ENCODE assay signal across 8 cellular contexts in genomic region chr10:15168781-15169554, GRCh38. TPM values are rescaled to one million over a fixed set of nuclear protein-coding genes. Genes with fewer than 3 reads are reported as not detected.
A peak's percentile ranks its signal among the peaks of the same experiment; 100 is the strongest.
DNase-seq lines count a peak whose midpoint lies in the region; ATAC-seq and TF ChIP-seq lines count a peak whose summit lies in the region.

No MANE protein-coding gene starts in this region.

- TF ChIP-seq POLR2A in adrenal gland (IDR thresholded peaks at IDR 0.05) (peak in 1 of 2 donors; percentile 12), heart left ventricle (IDR thresholded peaks at IDR 0.05) (peak in 1 of 2 donors; percentile 73), prostate gland (IDR thresholded peaks at IDR 0.05) (peak; percentile 53)

- H3K4me3 ChIP-seq in GM08714 (ENCODE audit: low read length): peak overlapping the region; percentile 40; the same call in 1 of the 2 replicates
- H3K4me3 ChIP-seq in adrenal gland: peak overlapping the region in 1 of 4 donors; percentile 24
- H3K4me3 ChIP-seq in heart left ventricle: peak overlapping the region in 9 of 12 donors; percentile 11 to 64 (median 32)
- no peak overlapping the region for H3K4me3 ChIP-seq in prostate gland

- POLR2A ChIA-PET in T-cell (lab: Charles Lee): interaction anchor here (0.6 to 1.0 kb wide), 3 partner anchors 21 to 1354 kb away, joined by 3 to 11 read pairs (median 4); no protein-coding TSS in a partner anchor

- peak overlapping the region in 1 of 5 donors; percentile 57 for H3K27ac ChIP-seq in adrenal gland
- peak overlapping the region in 11 of 12 donors; percentile 4 to 82 (median 66) for H3K27ac ChIP-seq in heart left ventricle
- H3K27ac ChIP-seq in prostate gland: no peak overlapping the region

- no peak for TF ChIP-seq CTCF in adrenal gland (IDR thresholded peaks at IDR 0.05)
- TF ChIP-seq CTCF in heart left ventricle (IDR thresholded peaks at IDR 0.05): no peak
- TF ChIP-seq CTCF in prostate gland (IDR thresholded peaks at IDR 0.05): no peak
- no peak for TF ChIP-seq CTCF in type B pancreatic cell (conservative IDR thresholded peaks at IDR 0.05)

- H3K36me3 ChIP-seq in adrenal gland (replicated peaks in 1 of 2) (no peaks in the 10 kb centered on the region), heart left ventricle (no peaks in the 10 kb centered on the region), prostate gland (no peaks in the 10 kb centered on the region)

- 15 to 64% (median 40%) methylated on average over 8 to 37 of the region's 45 CpGs for WGBS in adrenal gland, 4 donors
- WGBS in heart left ventricle, 4 donors: 10 to 44% (median 21%) methylated on average over 7 to 36 of the region's 45 CpGs
- 31% methylated on average over 13 of the region's 45 CpGs for WGBS in prostate gland

- H3K9me3 ChIP-seq in adrenal gland (replicated peaks in 1 of 3) (no peaks in the 10 kb centered on the region), heart left ventricle (no peaks in the 10 kb centered on the region), prostate gland (no peaks in the 10 kb centered on the region)

- H3K36me3 Mint-ChIP-seq in T-cell (no peaks in the 10 kb centered on the region), type B pancreatic cell (no peaks in the 10 kb centered on the region)

- H3K9me3 Mint-ChIP-seq in T-cell (no peaks in the 10 kb centered on the region), type B pancreatic cell (no peaks in the 10 kb centered on the region)

- CTCF ChIA-PET in T-cell (lab: Charles Lee): interaction anchor here (0.5 to 1.6 kb wide), 9 partner anchors 15 to 1797 kb away, joined by 3 to 7 read pairs (median 5); partner anchors contain the start of gene MEIG1 (in 1 of the 2)

- ATAC-seq in HG02610 (IDR thresholded peaks at IDR 0.05; ENCODE audit: unreplicated experiment) (peak; percentile 45), T-cell (replicated peaks in 1 of 4) (peak; percentile 68 to 88 (median 74)), heart left ventricle (peak; percentile 88 to 96 (median 92))

- peak overlapping the region; percentile 88 to 93 for H3K27ac Mint-ChIP-seq in T-cell
- H3K27ac Mint-ChIP-seq in type B pancreatic cell: peak overlapping the region; percentile 87

- no peaks in the 10 kb centered on the region for H3K27me3 ChIP-seq in adrenal gland
- no peaks in the 10 kb centered on the region for H3K27me3 ChIP-seq in heart left ventricle
- no peaks in the 10 kb centered on the region for H3K27me3 ChIP-seq in prostate gland (replicated peaks; ENCODE audit: insufficient read depth)

- no peaks in the 10 kb centered on the region for H3K27me3 Mint-ChIP-seq in T-cell
- no peaks in the 10 kb centered on the region for H3K27me3 Mint-ChIP-seq in type B pancreatic cell

- peaks cover 6 to 27% of the 10 kb centered on the region in 2 donors for H3K4me1 ChIP-seq in adrenal gland (replicated peaks in 1 of 2)
- peaks cover 3 to 38% (median 25%) of the 10 kb centered on the region in 12 donors for H3K4me1 ChIP-seq in heart left ventricle
- H3K4me1 ChIP-seq in prostate gland (replicated peaks): no peaks in the 10 kb centered on the region

- peak; percentile 83 for DNase-seq in NCI-H1092 treated with DMSO at 0.1 percent for 48 hours (lab: John Stamatoyannopoulos, UW)
- DNase-seq in T-cell: peak; percentile 85 to 98 (median 94)
- peak; percentile 96 to 99 (median 98) for DNase-seq in adrenal gland
- DNase-seq in heart left ventricle: peak; percentile 96 to 98 (median 98)
- peak; percentile 98 for DNase-seq in prostate gland (ENCODE audit: low spot score)
- DNase-seq in type B pancreatic cell (ENCODE audit: extremely low spot score, unreplicated experiment): peak; percentile 97

- peaks cover 67 to 77% (median 70%) of the 10 kb centered on the region in 3 donors for H3K4me1 Mint-ChIP-seq in T-cell
- peaks cover 35% of the 10 kb centered on the region for H3K4me1 Mint-ChIP-seq in type B pancreatic cell (ENCODE audit: unreplicated experiment)

- H3K4me3 Mint-ChIP-seq in T-cell (peak overlapping the region; percentile 80 to 93 (median 81)), type B pancreatic cell (peak overlapping the region; percentile 37)

- intact Hi-C loops in adrenal gland (cut with DNase I) (no loop called here), heart left ventricle (cut with DNase I) (loop anchor here in 4 of 10 donors (2.0 to 5.0 kb wide), 5 partner anchors 33 to 212 kb away; partner anchors contain the start of genes RPP38 (in 2 of the 4), FAM171A1 (in 1 of the 4) and MEIG1 (in 1 of the 4)), prostate gland (cut with DNase I) (loop anchor here (5.0 to 10.0 kb wide), 2 partner anchors 64 to 217 kb away; partner anchors contain the start of gene DCLRE1C)

RNA-seq across cellular contexts. Expression of gene NMT2, which starts 0.5 kb away (rescaled TPM):
- total RNA-seq in T-cell: 10 to 100 TPM; 35.5 to 80.4 (median 40.8) TPM
- total RNA-seq in adrenal gland: 1 to 10 TPM; 3.9 to 8.9 (median 7.3) TPM
- polyA plus RNA-seq in adrenal gland: 1 to 10 TPM; 3.4 to 8.0 (median 4.8) TPM
- 10 to 100 TPM; 11.6 to 19.0 (median 13.2) TPM for total RNA-seq in heart left ventricle
- polyA plus RNA-seq in heart left ventricle: 1 to 10 TPM; 6.7 to 8.0 TPM
- total RNA-seq in prostate gland: 10 to 100 TPM; 18.3 to 39.6 TPM
- 9.0 and 23.1 TPM in 2 replicates for total RNA-seq in type B pancreatic cell (ENCODE audit: low replicate concordance)

Comparison
In these comparisons a context has a peak if more than half of its experiments do, and no peak if none do; other contexts are left out.
1. H3K4me3 ChIP-seq: peak in GM08714 (single experiment) and heart left ventricle (9 of 12); none in prostate gland (0 of 2).
2. H3K27ac ChIP-seq: peak in heart left ventricle (11 of 12); none in prostate gland (0 of 2).
3. Peak in every context shown above with its lines, with median percentiles within 50 percentile points of each other: ATAC-seq and DNase-seq.